In genomic region chr2:206863196-206863595, GRCh38 we compare ENCODE assay signal across 23 cellular contexts.
DNase-seq lines count a peak whose midpoint lies in the region; FAIRE-seq and TF ChIP-seq lines count a peak whose summit lies in the region.
"Had no signal": no experiment of that assay in that cellular context is flagged by ENCODE, and none has a peak within 500 bp of the region (broad histone marks: within the 10 kb centered on the region; RNA-seq: fewer than 3 reads in every experiment).

No MANE protein-coding gene starts in this region.

- no peak overlapping the region for H3K4me3 ChIP-seq in AG10803 (ENCODE audit: low read length)
- H3K4me3 ChIP-seq: BLaER1, Peyer's patch, SJSA1 had no signal

- DNase-seq in AG10803 (ENCODE audit: low read depth) (peak; percentile 7), NCI-H2227 (lab: John Stamatoyannopoulos, UW; ENCODE audit: unreplicated experiment) (peak; percentile 55), fibroblast of peridontal ligament (ENCODE audit: extremely low read depth) (peak; percentile 35), left kidney (ENCODE audit: low read depth, low spot score) (peak; percentile 20), DMS53 treated with DMSO at 0.1 percent for 48 hours (lab: John Stamatoyannopoulos, UW; ENCODE audit: unreplicated experiment) (no peak), NCI-H526 (lab: John Stamatoyannopoulos, UW) (no peak), HTR-8/SVneo (ENCODE audit: insufficient read length, low spot score) (no peak)
- DNase-seq: Caco-2; CD4-positive, alpha-beta T cell; DMS53; EL; GF-D8; IMR-90; NCI-H1092 treated with DMSO at 0.1 percent for 48 hours; NCI-H1436 treated with DMSO at 0.1 percent for 48 hours; NCI-H1930; NCI-H345; NCI-H524; Peyer's patch had no signal

- no peak for TF ChIP-seq CTCF in AG10803 (conservative IDR thresholded peaks at IDR 0.05; ENCODE audit: low read length)

- FAIRE-seq in HTR-8/SVneo (lab: Jason Lieb, UNC) = no peak
- FAIRE-seq: GM19239, H1 had no signal

Comparison
In these comparisons a context has a peak if more than half of its experiments do, and no peak if none do; other contexts are left out.
1. DNase-seq: peak in AG10803 (single experiment), NCI-H2227 (single experiment), fibroblast of peridontal ligament (single experiment) and left kidney (single experiment); none in DMS53 treated with DMSO at 0.1 percent for 48 hours (single experiment), NCI-H526 (0 of 2) and HTR-8/SVneo (single experiment).